21 cellular contexts compared by ENCODE assay signal in the genomic region with DNA sequence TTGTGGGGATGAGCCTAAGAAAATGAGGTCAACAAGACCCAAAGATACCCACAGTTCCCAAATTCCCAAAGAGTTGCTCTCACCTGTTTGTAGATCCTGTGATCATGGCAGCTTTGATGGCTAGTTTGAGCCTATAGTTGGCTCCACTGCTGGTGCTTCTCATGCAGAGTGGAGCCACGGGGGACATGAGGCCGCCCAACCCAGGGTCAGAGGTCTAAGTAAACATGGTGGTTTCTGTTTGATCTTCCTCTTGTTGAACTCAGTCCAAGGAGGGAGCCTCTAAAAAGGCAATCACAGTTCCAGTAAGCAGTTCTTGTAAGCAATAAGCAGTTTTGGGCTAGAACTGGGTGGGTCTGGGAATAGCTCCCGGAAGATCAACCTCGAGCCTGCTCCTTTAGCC.
"Had no signal": no experiment of that assay in that cellular context is flagged by ENCODE, and none has a peak within 500 bp of the region (broad histone marks: within the 10 kb centered on the region; RNA-seq: fewer than 3 reads in every experiment).

No MANE protein-coding gene starts in this region.

- FAIRE-seq: colon, endothelial cell of umbilical vein, frontal cortex had no signal

- DNase-seq: activated B cell treated with CpG ODN at 0.5 μM for 24 hours; activated CD4-positive, alpha-beta memory T cell treated with anti-CD3 and anti-CD28 coated beads, Interleukin-2, amount 10 ng/mL, durations not matched to agents 7 days and 5 days; activated CD4-positive, alpha-beta T cell treated with anti-CD3 and anti-CD28 coated beads for 4 hours; activated gamma-delta T cell; brain microvascular endothelial cell; caudate nucleus; dorsolateral prefrontal cortex; effector memory CD8-positive, alpha-beta T cell; glutamatergic neuron; hippocampal formation; kidney glomerular epithelial cell; left ventricle myocardium inferior; natural killer cell; stimulated activated CD4-positive, alpha-beta T cell treated with anti-CD3 and anti-CD28 coated beads, Interleukin-12 subunit alpha, Interleukin-12 subunit beta, amount 100 ng/mL, for 4 hours; stimulated activated CD4-positive, alpha-beta T cell treated with anti-CD3 and anti-CD28 coated beads, Interleukin-4, amount 100 ng/mL, for 4 hours; T1000; thyroid gland had no signal

- H3K9me3 ChIP-seq: left ventricle myocardium inferior, thyroid gland had no signal

- H3K4me1 ChIP-seq: left ventricle myocardium inferior, thyroid gland had no signal

- ATAC-seq: effector memory CD8-positive, alpha-beta T cell; esophagus mucosa; natural killer cell had no signal

- H3K27ac ChIP-seq: brain microvascular endothelial cell, dorsolateral prefrontal cortex, left ventricle myocardium inferior, thyroid gland had no signal

- H3K4me3 ChIP-seq: dorsolateral prefrontal cortex, left ventricle myocardium inferior, thyroid gland had no signal
